In the genomic region with DNA sequence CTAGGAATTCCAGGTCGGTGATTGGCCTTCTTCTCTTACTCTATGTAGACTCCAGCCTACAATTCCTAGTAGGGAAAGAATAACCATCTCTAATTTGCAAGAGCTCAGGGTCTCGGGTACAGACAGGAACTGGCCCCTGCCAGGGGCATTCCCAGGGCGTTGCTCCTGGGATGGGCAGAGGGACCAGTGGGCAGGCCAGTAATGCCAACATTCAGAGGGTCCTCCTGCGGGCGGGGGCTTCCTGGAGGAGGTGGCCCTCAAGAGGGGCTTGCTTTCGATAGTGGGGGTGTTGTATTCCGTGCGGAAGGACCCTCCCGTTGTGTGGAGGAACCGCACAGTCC, we compare ENCODE assay signal across 11 cellular contexts.
DNase-seq lines count a peak whose midpoint lies in the region; ATAC-seq and TF ChIP-seq lines count a peak whose summit lies in the region.
"Had no signal": no experiment of that assay in that cellular context is flagged by ENCODE, and none has a peak within 500 bp of the region (broad histone marks: within the 10 kb centered on the region; RNA-seq: fewer than 3 reads in every experiment).

No MANE protein-coding gene starts in this region.

- H3K4me1 ChIP-seq in left lung (peaks cover 10 to 13% of the 10 kb centered on the region in 2 donors), testis (no peaks in the 10 kb centered on the region)

- H3K27me3 Mint-ChIP-seq in activated naive CD8-positive, alpha-beta T cell: peaks cover 4% of the 10 kb centered on the region
- H3K27me3 Mint-ChIP-seq in activated naive CD8-positive, alpha-beta T cell treated with anti-CD3 and anti-CD28 coated beads for 36 hours: peaks cover 6% of the 10 kb centered on the region
- H3K27me3 Mint-ChIP-seq in activated B cell treated with CpG ODN at 0.5 μM for 24 hours: peaks cover 18% of the 10 kb centered on the region

- H3K36me3 Mint-ChIP-seq in activated naive CD8-positive, alpha-beta T cell: no peaks in the 10 kb centered on the region
- H3K36me3 Mint-ChIP-seq in activated naive CD8-positive, alpha-beta T cell treated with anti-CD3 and anti-CD28 coated beads for 36 hours: no peaks in the 10 kb centered on the region
- H3K36me3 Mint-ChIP-seq in activated B cell treated with CpG ODN at 0.5 μM for 24 hours (ENCODE audit: low read depth): no peaks in the 10 kb centered on the region
- H3K36me3 Mint-ChIP-seq: mesothelial cell of epicardium; stimulated activated memory B cell treated with anti-CD40 and anti-IgM and Interleukin-4, amounts not matched to agents 10 μg/mL and 1 μg/mL and 100 μg/mL, for 72 hours had no signal

- no peak overlapping the region for H3K27ac Mint-ChIP-seq in activated naive CD8-positive, alpha-beta T cell
- H3K27ac Mint-ChIP-seq in activated naive CD8-positive, alpha-beta T cell treated with anti-CD3 and anti-CD28 coated beads for 36 hours: no peak overlapping the region
- H3K27ac Mint-ChIP-seq in activated B cell treated with CpG ODN at 0.5 μM for 24 hours: no peak overlapping the region
- H3K27ac Mint-ChIP-seq: mesothelial cell of epicardium; stimulated activated memory B cell treated with anti-CD40 and anti-IgM and Interleukin-4, amounts not matched to agents 10 μg/mL and 1 μg/mL and 100 μg/mL, for 72 hours had no signal

- ATAC-seq in activated B cell treated with CpG ODN at 0.5 μM for 24 hours (ENCODE audit: low read depth) (no peak), left lung (peak; percentile 8), GM18511 (IDR thresholded peaks at IDR 0.05; ENCODE audit: unreplicated experiment) (no peak)

- DNase-seq in activated naive CD8-positive, alpha-beta T cell treated with anti-CD3 and anti-CD28 coated beads for 36 hours: no peak
- no peak for DNase-seq in activated B cell treated with CpG ODN at 0.5 μM for 24 hours
- DNase-seq in left lung: no peak
- DNase-seq in testis: no peak
- no peak for DNase-seq in NCI-H1048 (lab: John Stamatoyannopoulos, UW)
- no peak for DNase-seq in OCI-M1 (lab: John Stamatoyannopoulos, UW)

- TF ChIP-seq CTCF in activated B cell treated with CpG ODN at 0.5 μM for 24 hours (IDR thresholded peaks at IDR 0.05): no peak
- TF ChIP-seq CTCF in left lung (IDR thresholded peaks at IDR 0.05): no peak
- no peak for TF ChIP-seq CTCF in testis (IDR thresholded peaks at IDR 0.05)

- no peaks in the 10 kb centered on the region for H3K9me3 Mint-ChIP-seq in activated naive CD8-positive, alpha-beta T cell (ENCODE audit: low read depth)
- no peaks in the 10 kb centered on the region for H3K9me3 Mint-ChIP-seq in activated naive CD8-positive, alpha-beta T cell treated with anti-CD3 and anti-CD28 coated beads for 36 hours
- H3K9me3 Mint-ChIP-seq in activated B cell treated with CpG ODN at 0.5 μM for 24 hours: no peaks in the 10 kb centered on the region
- H3K9me3 Mint-ChIP-seq: stimulated activated memory B cell treated with anti-CD40 and anti-IgM and Interleukin-4, amounts not matched to agents 10 μg/mL and 1 μg/mL and 100 μg/mL, for 72 hours had no signal

- peak overlapping the region in 1 of 2 donors; percentile 29 for H3K4me3 ChIP-seq in left lung
- peak overlapping the region; percentile 48 to 50 for H3K4me3 ChIP-seq in testis

- peak overlapping the region; percentile 73 for H3K4me3 Mint-ChIP-seq in activated naive CD8-positive, alpha-beta T cell
- H3K4me3 Mint-ChIP-seq in activated naive CD8-positive, alpha-beta T cell treated with anti-CD3 and anti-CD28 coated beads for 36 hours: no peak overlapping the region
- H3K4me3 Mint-ChIP-seq in activated B cell treated with CpG ODN at 0.5 μM for 24 hours: peak overlapping the region; percentile 56
- H3K4me3 Mint-ChIP-seq: mesothelial cell of epicardium; stimulated activated memory B cell treated with anti-CD40 and anti-IgM and Interleukin-4, amounts not matched to agents 10 μg/mL and 1 μg/mL and 100 μg/mL, for 72 hours had no signal

- H3K4me1 Mint-ChIP-seq in activated naive CD8-positive, alpha-beta T cell (ENCODE audit: low read depth): peaks cover 12% of the 10 kb centered on the region
- peaks cover 12% of the 10 kb centered on the region for H3K4me1 Mint-ChIP-seq in activated naive CD8-positive, alpha-beta T cell treated with anti-CD3 and anti-CD28 coated beads for 36 hours
- peaks cover 10% of the 10 kb centered on the region for H3K4me1 Mint-ChIP-seq in activated B cell treated with CpG ODN at 0.5 μM for 24 hours

- WGBS in testis, 2 donors: 45 to 52% methylated on average over 3 to 10 of the region's 10 CpGs

- TF ChIP-seq POLR2A in testis (IDR thresholded peaks at IDR 0.05): no peak

- CTCF ChIA-PET in activated B cell treated with CpG ODN at 0.5 μM for 24 hours (lab: Charles Lee): interaction anchor here (1.4 to 2.4 kb wide), 3 partner anchors 10 to 481 kb away, joined by 3 to 7 read pairs (median 4); no protein-coding TSS in a partner anchor

- H3K27me3 ChIP-seq in left lung: peaks cover 0 to 15% of the 10 kb centered on the region in 2 donors
- no peaks in the 10 kb centered on the region for H3K27me3 ChIP-seq in testis

- POLR2A ChIA-PET in activated B cell treated with CpG ODN at 0.5 μM for 24 hours (lab: Charles Lee): no interaction called here

- H3K27ac ChIP-seq in left lung (no peak overlapping the region), testis (no peak overlapping the region)
- H3K27ac ChIP-seq: adrenal gland had no signal

- no peaks in the 10 kb centered on the region for H3K36me3 ChIP-seq in left lung
- H3K36me3 ChIP-seq in testis (ENCODE audit: low read depth, missing control alignments): no peaks in the 10 kb centered on the region
- H3K36me3 ChIP-seq: adrenal gland had no signal

- H3K9me3 ChIP-seq in left lung: no peaks in the 10 kb centered on the region
- no peaks in the 10 kb centered on the region for H3K9me3 ChIP-seq in testis
- H3K9me3 ChIP-seq: adrenal gland had no signal

- intact Hi-C loops in activated B cell treated with CpG ODN at 0.5 μM for 24 hours (cut with micrococcal nuclease) (loop anchor here (1.0 to 5.0 kb wide), 2 partner anchors 916 to 1030 kb away; no protein-coding TSS in a partner anchor), left lung (cut with DNase I) (no loop called here), testis (cut with DNase I; ENCODE audit: low total_unique reads) (no loop called here)
